ENCODE assay signal across 8 cellular contexts in genomic region chr11:6390718-6391547, GRCh38. TPM values are rescaled to one million over a fixed set of nuclear protein-coding genes. Genes with fewer than 3 reads are reported as not detected.
DNase-seq lines count a peak whose midpoint lies in the region; TF ChIP-seq lines count a peak whose summit lies in the region.

No MANE protein-coding gene starts in this region.

- H3K27ac ChIP-seq in angular gyrus (ENCODE audit: low read depth, low read length), result peak overlapping the region; percentile 98
- peak overlapping the region; percentile 85 to 96 (median 93) for H3K27ac ChIP-seq in transverse colon

- TF ChIP-seq CTCF in lower leg skin (IDR thresholded peaks at IDR 0.05) (no peak), transverse colon (IDR thresholded peaks at IDR 0.05) (no peak)

- intact Hi-C loops in lower leg skin (cut with DNase I; ENCODE audit: low total_unique reads) (no loop called here), transverse colon (cut with DNase I; ENCODE audit: low total_unique reads) (no loop called here)

- H3K4me1 Mint-ChIP-seq in activated T-cell treated with anti-CD3 and anti-CD28 coated beads, Interleukin-2, amount 50 U/mL, for 24 hours (ENCODE audit: low read depth), result peaks cover 64% of the 10 kb centered on the region

- H3K27me3 Mint-ChIP-seq in activated T-cell treated with anti-CD3 and anti-CD28 coated beads, Interleukin-2, amount 50 U/mL, for 24 hours, result no peaks in the 10 kb centered on the region

- 35 to 59% methylated on average over 13 to 20 of the region's 20 CpGs for WGBS in lower leg skin, 2 donors
- 44% methylated on average over 18 of the region's 20 CpGs; no CpG with 5 or more reads in 1 of the 2 donors for WGBS in transverse colon (ENCODE audit: low coverage in 1 of 2), 2 donors

- CTCF ChIA-PET in HEK293T (lab: Yijun Ruan, JAX), result interaction anchor here (1.2 to 2.0 kb wide), 2 partner anchors 12 to 53 kb away, joined by 6 to 8 read pairs; no protein-coding TSS in a partner anchor

- H3K9me3 ChIP-seq in transverse colon, result no peaks in the 10 kb centered on the region

- DNase-seq in activated T-cell treated with anti-CD3 and anti-CD28 coated beads, Interleukin-2, amount 50 U/mL, for 24 hours, result no peak
- no peak for DNase-seq in activated T-cell treated with anti-CD3 and anti-CD28 coated beads, Interleukin-2, amount 50 U/mL, for 1 hour
- DNase-seq in lower leg skin (ENCODE audit: low spot score in 2 of 2) (no peak), transverse colon (no peak), NCI-H2196 treated with DMSO at 0.1 percent for 48 hours (lab: John Stamatoyannopoulos, UW; ENCODE audit: unreplicated experiment) (no peak), H4 (ENCODE audit: low spot score) (no peak), HEK293T (ENCODE audit: extremely low spot score) (no peak)

- no peaks in the 10 kb centered on the region for H3K36me3 ChIP-seq in transverse colon

- peaks cover 6 to 39% (median 23%) of the 10 kb centered on the region in 4 donors for H3K4me1 ChIP-seq in transverse colon

- H3K27ac Mint-ChIP-seq in activated T-cell treated with anti-CD3 and anti-CD28 coated beads, Interleukin-2, amount 50 U/mL, for 24 hours, result peak overlapping the region; percentile 100

- TF ChIP-seq POLR2A in lower leg skin (IDR thresholded peaks at IDR 0.05) (no peak), transverse colon (IDR thresholded peaks at IDR 0.05) (no peak)

- peak overlapping the region; percentile 90 for H3K4me3 Mint-ChIP-seq in activated T-cell treated with anti-CD3 and anti-CD28 coated beads, Interleukin-2, amount 50 U/mL, for 24 hours

- peaks cover 42% of the 10 kb centered on the region for H3K36me3 Mint-ChIP-seq in activated T-cell treated with anti-CD3 and anti-CD28 coated beads, Interleukin-2, amount 50 U/mL, for 24 hours (ENCODE audit: low read depth)

- H3K27me3 ChIP-seq in transverse colon, result no peaks in the 10 kb centered on the region

- TF ChIP-seq EP300 in transverse colon (IDR thresholded peaks at IDR 0.05; ENCODE audit: low read depth), result no peak

- in situ Hi-C loops in transverse colon (cut with MboI; ENCODE audit: low pct_ligation_motif_present in 1 of 4, low pct_unique_long_range_greater_than_20kb in 1 of 4, low sequenced_read_pairs in 3 of 4), result no loop called here

- H3K9me3 Mint-ChIP-seq in activated T-cell treated with anti-CD3 and anti-CD28 coated beads, Interleukin-2, amount 50 U/mL, for 24 hours, result no peaks in the 10 kb centered on the region

- H3K4me3 ChIP-seq in lower leg skin (ENCODE audit: low read depth, poor library complexity, severe bottlenecking) (peak overlapping the region; percentile 53), transverse colon (peak overlapping the region; percentile 61 to 94 (median 82))

- POLR2A ChIA-PET in HEK293T (lab: Yijun Ruan, JAX), result interaction anchor here (1.0 to 2.8 kb wide), 4 partner anchors 11 to 90 kb away, joined by 4 to 28 read pairs (median 4); partner anchors contain the start of genes APBB1, ARFIP2 and TIMM10B

TF ChIP-seq in HEK293T, 16 proteins besides CTCF, POLR2A, EP300 and RAD21:
- TF ChIP-seq SUZ12 (IDR thresholded peaks at IDR 0.05) (no peak), HDGF (IDR thresholded peaks at IDR 0.05; ENCODE audit: borderline replicate concordance) (no peak), L3MBTL2 (conservative IDR thresholded peaks at IDR 0.05) (no peak), NFRKB (IDR thresholded peaks at IDR 0.05) (no peak)
TF ChIP-seq in HEK293T: peak in this region for 0.

RNA-seq across cellular contexts. Expression of gene SMPD1, which starts 0.7 kb away (rescaled TPM):
- 10 to 100 TPM; 49.2 to 91.6 (median 63.6) TPM for total RNA-seq in lower leg skin
- 10 to 100 TPM; 27.7 to 67.0 (median 43.2) TPM for total RNA-seq in transverse colon
- 44.5 and 80.7 TPM in 2 replicates for total RNA-seq in H4 (2014; rRNA removed; shearing (Covaris generic))

RNA-seq across cellular contexts. Expression of gene APBB1, which starts 28.0 kb away (rescaled TPM):
- total RNA-seq in lower leg skin, result 10 to 100 TPM; 19.7 to 23.4 (median 20.2) TPM
- total RNA-seq in transverse colon, result 10 to 100 TPM in 3 of 4 donors, 1 to 10 TPM in 1; 9.0 to 18.3 (median 12.0) TPM
- 5.2 and 6.3 TPM in 2 replicates for total RNA-seq in H4 (2014; rRNA removed; shearing (Covaris generic))

RNA-seq across cellular contexts. Expression of gene HPX, which starts 49.9 kb away (rescaled TPM):
- total RNA-seq in lower leg skin (1 to 10 TPM in 3 of 4 donors, under 1 TPM in 1; 0.42 to 1.2 (median 1.1) TPM), transverse colon (1 to 10 TPM in 2 of 4 donors, not detected in 2; 1.8 to 4.6 TPM)
- 0.72 TPM in 1 of 2 replicates, not detected in the other for total RNA-seq in H4 (2014; rRNA removed; shearing (Covaris generic))
